1 cellular context compared by ENCODE assay signal in genomic region chr16:69339289-69340094, GRCh38.
TF ChIP-seq lines count a peak whose summit lies in the region.

Gene COG8 (minus strand): TSS chr16:69339564. CDS start chr16:69339552, 12 bp downstream.
Gene NIP7 (plus strand): TSS chr16:69339772. CDS start chr16:69339830, 58 bp downstream.

TF ChIP-seq in HepG2, 621 proteins besides CTCF, POLR2A, EP300 and RAD21 (continued from another document and continues in another):
- 0 out of 2 replicates have a peak, but pooled peaks have one; percentile 70 for TF ChIP-seq AKNA (CRISPR knock-in tag; IDR thresholded peaks at IDR 0.05; ENCODE audit: borderline replicate concordance)
- TF ChIP-seq SMAD3 (CRISPR knock-in tag; IDR thresholded peaks at IDR 0.05), result peak; percentile 92; the same call in 1 of the 2 replicates
- peak; percentile 99 for TF ChIP-seq HINFP (CRISPR knock-in tag; IDR thresholded peaks at IDR 0.05; ENCODE audit: low read depth)
- no peak for TF ChIP-seq ZNF530 (CRISPR knock-in tag; IDR thresholded peaks at IDR 0.05; ENCODE audit: low read depth)
- TF ChIP-seq ZBTB21 (CRISPR knock-in tag; IDR thresholded peaks at IDR 0.05), result peak; percentile 74; the same call in 1 of the 2 replicates
- no peak for TF ChIP-seq SNAPC4 (CRISPR knock-in tag; IDR thresholded peaks at IDR 0.05)
- TF ChIP-seq CBX5 (CRISPR knock-in tag; IDR thresholded peaks at IDR 0.05; ENCODE audit: borderline replicate concordance), result peak; percentile 34; the same call in 1 of the 2 replicates
- peak; percentile 58 for TF ChIP-seq RBM22 (optimal IDR thresholded peaks at IDR 0.05; ENCODE audit: low read length)
- no peak for TF ChIP-seq CBX1 (IDR thresholded peaks at IDR 0.05; ENCODE audit: low read depth)
- peak; percentile 84 for TF ChIP-seq SKI (IDR thresholded peaks at IDR 0.05; ENCODE audit: partially characterized antibody)
- peak; percentile 83; the same call in 1 of the 2 replicates for TF ChIP-seq ZNF747 (CRISPR knock-in tag; IDR thresholded peaks at IDR 0.05; ENCODE audit: borderline replicate concordance)
- TF ChIP-seq ZNF737 (CRISPR knock-in tag; IDR thresholded peaks at IDR 0.05; ENCODE audit: borderline replicate concordance), result no peak
- no peak; the same call in 1 of the 2 replicates for TF ChIP-seq ZBTB37 (CRISPR knock-in tag; IDR thresholded peaks at IDR 0.05)
- TF ChIP-seq RBFOX2 (IDR thresholded peaks at IDR 0.05; ENCODE audit: low read depth, low read length), result peak; percentile 99
- TF ChIP-seq ZSCAN21 (CRISPR knock-in tag; IDR thresholded peaks at IDR 0.05; ENCODE audit: borderline replicate concordance), result no peak; the same call in 1 of the 2 replicates
- peak; percentile 66; the same call in 1 of the 2 replicates for TF ChIP-seq ZNF558 (CRISPR knock-in tag; IDR thresholded peaks at IDR 0.05; ENCODE audit: borderline replicate concordance)
- no peak for TF ChIP-seq JUND (CRISPR knock-in tag; IDR thresholded peaks at IDR 0.05)
- TF ChIP-seq JDP2 (CRISPR knock-in tag; IDR thresholded peaks at IDR 0.05; ENCODE audit: borderline replicate concordance), result peak; percentile 21; the same call in 1 of the 2 replicates
- TF ChIP-seq ZNF839 (CRISPR knock-in tag; IDR thresholded peaks at IDR 0.05; ENCODE audit: borderline replicate concordance), result no peak
- peak; percentile 43 for TF ChIP-seq ZNF160 (CRISPR knock-in tag; IDR thresholded peaks at IDR 0.05)
- no peak for TF ChIP-seq GPBP1L1 (CRISPR knock-in tag; IDR thresholded peaks at IDR 0.05)
- TF ChIP-seq TAF15 (IDR thresholded peaks at IDR 0.05; ENCODE audit: low read depth, low read length, poor library complexity, severe bottlenecking), result peak; percentile 27
- TF ChIP-seq ZNF644 (CRISPR knock-in tag; IDR thresholded peaks at IDR 0.05; ENCODE audit: low read depth), result no peak
- peak; percentile 53; the same call in 1 of the 2 replicates for TF ChIP-seq ZNF589 (CRISPR knock-in tag; conservative IDR thresholded peaks at IDR 0.05)
- no peak; the same call in 1 of the 2 replicates for TF ChIP-seq ISX (CRISPR knock-in tag; conservative IDR thresholded peaks at IDR 0.05)
- peak; percentile 41 for TF ChIP-seq STAG1 (CRISPR knock-in tag; IDR thresholded peaks at IDR 0.05)
- peak; percentile 92 for TF ChIP-seq RNF2 (conservative IDR thresholded peaks at IDR 0.05; ENCODE audit: low read depth)
- peak; percentile 69 for TF ChIP-seq ATF7-NPFF (CRISPR knock-in tag; IDR thresholded peaks at IDR 0.05; ENCODE audit: low read depth)
- peak; percentile 61 for TF ChIP-seq ZNF547 (CRISPR knock-in tag; IDR thresholded peaks at IDR 0.05)
- no peak for TF ChIP-seq ZNF326 (CRISPR knock-in tag; IDR thresholded peaks at IDR 0.05; ENCODE audit: borderline replicate concordance)
- TF ChIP-seq ZBTB44 (CRISPR knock-in tag; IDR thresholded peaks at IDR 0.05), result peak; percentile 39; the same call in 1 of the 2 replicates
- TF ChIP-seq ZNF331 (CRISPR knock-in tag; IDR thresholded peaks at IDR 0.05), result peak; percentile 86; the same call in 1 of the 2 replicates
- TF ChIP-seq ZBTB25 (CRISPR knock-in tag; IDR thresholded peaks at IDR 0.05), result peak; percentile 95
- no peak for TF ChIP-seq ZNF414 (CRISPR knock-in tag; IDR thresholded peaks at IDR 0.05)
- peak; percentile 95 for TF ChIP-seq MYC (CRISPR knock-in tag; IDR thresholded peaks at IDR 0.05; ENCODE audit: borderline replicate concordance)
